21 cellular contexts compared by ENCODE assay signal in genomic region chr20:6680441-6680840, GRCh38.
DNase-seq lines count a peak whose midpoint lies in the region; TF ChIP-seq lines count a peak whose summit lies in the region.
"Had no signal": no experiment of that assay in that cellular context is flagged by ENCODE, and none has a peak within 500 bp of the region (broad histone marks: within the 10 kb centered on the region; RNA-seq: fewer than 3 reads in every experiment).

No MANE protein-coding gene starts in this region.

- intact Hi-C loops in stomach (cut with DNase I; ENCODE audit: low total_unique reads) = no loop called here

- no peaks in the 10 kb centered on the region for H3K27me3 ChIP-seq in endocrine pancreas (ENCODE audit: control insufficient read depth, insufficient read depth, low read length)
- H3K27me3 ChIP-seq in stomach = no peaks in the 10 kb centered on the region
- H3K27me3 ChIP-seq: SJSA1 had no signal

- 23 to 49% (median 36%) methylated on average over 2 of the region's 2 CpGs for WGBS in stomach, 5 donors

- H3K4me3 ChIP-seq in endocrine pancreas (ENCODE audit: control insufficient read depth, insufficient read depth, low read length) (peak overlapping the region; percentile 15), stomach (no peak overlapping the region)
- H3K4me3 ChIP-seq: GM23338, SJSA1 had no signal

- TF ChIP-seq CTCF in stomach (IDR thresholded peaks at IDR 0.05) = no peak

- no peak for TF ChIP-seq EP300 in stomach (IDR thresholded peaks at IDR 0.05)

- H3K36me3 ChIP-seq in endocrine pancreas (ENCODE audit: control insufficient read depth, insufficient read depth, low read length) = no peaks in the 10 kb centered on the region
- no peaks in the 10 kb centered on the region for H3K36me3 ChIP-seq in stomach
- H3K36me3 ChIP-seq: SJSA1 had no signal

- DNase-seq in NCI-H146 (lab: John Stamatoyannopoulos, UW) (peak; percentile 7), NCI-H146 treated with DMSO at 0.1 percent for 48 hours (lab: John Stamatoyannopoulos, UW; ENCODE audit: unreplicated experiment) (no peak), DMS53 treated with DMSO at 0.1 percent for 48 hours (lab: John Stamatoyannopoulos, UW; ENCODE audit: unreplicated experiment) (peak; percentile 11), stomach (no peak), NCI-H446 (lab: John Stamatoyannopoulos, UW) (no peak)
- DNase-seq in activated T-cell treated with anti-CD3 and anti-CD28 coated beads, Interleukin-2, amount 50 U/mL, for 48 hours = no peak
- DNase-seq: DMS153, H9, HFFc6, KBM-7, MV-4-11, NCI-H1105, NCI-H1694 treated with DMSO at 0.1 percent for 48 hours, NCI-H446 treated with DMSO at 0.1 percent for 48 hours, NCI-H774, Right ventricle myocardium superior, RPMI8226 had no signal

- no peak overlapping the region for H3K9ac ChIP-seq in endocrine pancreas (ENCODE audit: control insufficient read depth, insufficient read depth, low read length)

- H3K9me3 ChIP-seq in endocrine pancreas (ENCODE audit: control insufficient read depth, low read length) = no peaks in the 10 kb centered on the region
- H3K9me3 ChIP-seq in stomach = no peaks in the 10 kb centered on the region
- H3K9me3 ChIP-seq: SJSA1 had no signal

- no peak for TF ChIP-seq POLR2A in stomach (IDR thresholded peaks at IDR 0.05)

- H3K4me1 ChIP-seq in endocrine pancreas (ENCODE audit: control insufficient read depth, insufficient read depth, low read length) (peaks cover 8% of the 10 kb centered on the region), stomach (peaks cover 6 to 32% (median 10%) of the 10 kb centered on the region in 4 donors)

- H3K27ac ChIP-seq in stomach = peak overlapping the region in 3 of 5 donors; percentile 1 to 66 (median 63)
- H3K27ac ChIP-seq: 22Rv1, SJSA1 had no signal

Comparison
In these comparisons a context has a peak if more than half of its experiments do, and no peak if none do; other contexts are left out.
1. DNase-seq: peak in NCI-H146 (single experiment) and DMS53 treated with DMSO at 0.1 percent for 48 hours (single experiment); none in NCI-H146 treated with DMSO at 0.1 percent for 48 hours (single experiment), stomach (single experiment), NCI-H446 (0 of 2) and activated T-cell treated with anti-CD3 and anti-CD28 coated beads, Interleukin-2, amount 50 U/mL, for 48 hours (0 of 2).